Comparison of ENCODE assay signal across 18 cellular contexts in genomic region chr13:44855860-44856259, GRCh38.
DNase-seq lines count a peak whose midpoint lies in the region; ATAC-seq and TF ChIP-seq lines count a peak whose summit lies in the region.
"Had no signal": no experiment of that assay in that cellular context is flagged by ENCODE, and none has a peak within 500 bp of the region (broad histone marks: within the 10 kb centered on the region; RNA-seq: fewer than 3 reads in every experiment).

No MANE protein-coding gene starts in this region.

- peak; percentile 28 for ATAC-seq in stimulated activated naive CD8-positive, alpha-beta T cell treated with anti-CD3 and anti-CD28 coated beads, Interleukin-15, Interleukin-2, amounts not matched to agents 100 U/mL and 50 U/mL, for 24 hours
- no peak for ATAC-seq in stimulated activated naive CD8-positive, alpha-beta T cell treated with anti-CD3 and anti-CD28 coated beads, Interleukin-15, amount 100 ng/mL, for 72 hours
- ATAC-seq in gastroesophageal sphincter = no peak
- ATAC-seq: CD8-positive, alpha-beta T cell; HCT116 had no signal

- H3K27me3 Mint-ChIP-seq in stimulated activated naive CD8-positive, alpha-beta T cell treated with anti-CD3 and anti-CD28 coated beads, Interleukin-15, amount 100 ng/mL, for 72 hours = peaks cover 45% of the 10 kb centered on the region

- H3K4me3 ChIP-seq in gastroesophageal sphincter (no peak overlapping the region), prostate gland (no peak overlapping the region), Peyer's patch (no peak overlapping the region)
- H3K4me3 ChIP-seq: MG63 had no signal

- H3K27ac Mint-ChIP-seq in stimulated activated naive CD8-positive, alpha-beta T cell treated with anti-CD3 and anti-CD28 coated beads, Interleukin-15, amount 100 ng/mL, for 72 hours = no peak overlapping the region
- H3K27ac Mint-ChIP-seq: CD8-positive, alpha-beta T cell had no signal

- H3K9me3 Mint-ChIP-seq in stimulated activated naive CD8-positive, alpha-beta T cell treated with anti-CD3 and anti-CD28 coated beads, Interleukin-15, amount 100 ng/mL, for 72 hours = no peaks in the 10 kb centered on the region
- H3K9me3 Mint-ChIP-seq: CD8-positive, alpha-beta T cell had no signal

- no peak for TF ChIP-seq POLR2A in gastroesophageal sphincter (IDR thresholded peaks at IDR 0.05)
- no peak for TF ChIP-seq POLR2A in prostate gland (IDR thresholded peaks at IDR 0.05)
- no peak for TF ChIP-seq POLR2A in Peyer's patch (IDR thresholded peaks at IDR 0.05)

- H3K4me3 Mint-ChIP-seq in stimulated activated naive CD8-positive, alpha-beta T cell treated with anti-CD3 and anti-CD28 coated beads, Interleukin-15, amount 100 ng/mL, for 72 hours = no peak overlapping the region
- H3K4me3 Mint-ChIP-seq: CD8-positive, alpha-beta T cell had no signal

- in situ Hi-C loops in G401 (cut with HindIII; ENCODE audit: low sequenced_read_pairs) = no loop called here

- H3K27me3 ChIP-seq in gastroesophageal sphincter (no peaks in the 10 kb centered on the region), prostate gland (replicated peaks; ENCODE audit: insufficient read depth) (no peaks in the 10 kb centered on the region), Peyer's patch (no peaks in the 10 kb centered on the region)
- H3K27me3 ChIP-seq: MG63 had no signal

- intact Hi-C loops in prostate gland (cut with DNase I) = loop anchor here (10.0 kb wide), 1 partner anchor 49 kb away; no protein-coding TSS in a partner anchor

- TF ChIP-seq EP300 in gastroesophageal sphincter (IDR thresholded peaks at IDR 0.05) = no peak

- DNase-seq in stimulated activated naive CD8-positive, alpha-beta T cell treated with anti-CD3 and anti-CD28 coated beads, Interleukin-15, Interleukin-2, amounts not matched to agents 100 U/mL and 50 U/mL, for 24 hours = no peak
- no peak for DNase-seq in stimulated activated naive CD8-positive, alpha-beta T cell treated with anti-CD3 and anti-CD28 coated beads, Interleukin-15, amount 100 ng/mL, for 72 hours
- DNase-seq in prostate gland (ENCODE audit: low spot score) = no peak
- no peak for DNase-seq in Peyer's patch
- no peak for DNase-seq in G401 (ENCODE audit: low spot score)
- DNase-seq in DMS53 treated with DMSO at 0.1 percent for 48 hours (lab: John Stamatoyannopoulos, UW; ENCODE audit: unreplicated experiment) = no peak
- DNase-seq in GM20000 (ENCODE audit: low spot score) = no peak
- DNase-seq: BE2C; CD8-positive, alpha-beta T cell; MG63; NCI-H1417; NCI-H1930; NCI-H2171 treated with DMSO at 0.1 percent for 48 hours; NCI-H510A; NCI-H82; SIG-M5 had no signal

- peaks cover 4 to 46% (median 6%) of the 10 kb centered on the region in 3 donors for H3K4me1 ChIP-seq in gastroesophageal sphincter
- peaks cover 3% of the 10 kb centered on the region for H3K4me1 ChIP-seq in prostate gland (replicated peaks)
- H3K4me1 ChIP-seq in Peyer's patch = peaks cover 0 to 4% (median 0%) of the 10 kb centered on the region in 4 donors
- H3K4me1 ChIP-seq: BE2C had no signal

- 54 to 74% methylated on average over 2 to 3 of the region's 4 CpGs for WGBS in gastroesophageal sphincter (ENCODE audit: low coverage in 1 of 2), 2 donors
- 59% methylated on average over 4 of the region's 4 CpGs for WGBS in prostate gland

- no peaks in the 10 kb centered on the region for H3K9me3 ChIP-seq in gastroesophageal sphincter
- no peaks in the 10 kb centered on the region for H3K9me3 ChIP-seq in prostate gland
- H3K9me3 ChIP-seq in Peyer's patch = no peaks in the 10 kb centered on the region
- H3K9me3 ChIP-seq: BE2C, MG63 had no signal

- H3K4me1 Mint-ChIP-seq in stimulated activated naive CD8-positive, alpha-beta T cell treated with anti-CD3 and anti-CD28 coated beads, Interleukin-15, amount 100 ng/mL, for 72 hours = no peaks in the 10 kb centered on the region

- TF ChIP-seq CTCF in gastroesophageal sphincter (IDR thresholded peaks at IDR 0.05) (no peak), prostate gland (IDR thresholded peaks at IDR 0.05) (no peak), Peyer's patch (IDR thresholded peaks at IDR 0.05) (no peak), GM20000 (IDR thresholded peaks at IDR 0.05; ENCODE audit: extremely low read depth, missing control alignments) (no peak)

- H3K36me3 ChIP-seq in gastroesophageal sphincter (no peaks in the 10 kb centered on the region), prostate gland (no peaks in the 10 kb centered on the region), Peyer's patch (no peaks in the 10 kb centered on the region)
- H3K36me3 ChIP-seq: BE2C, MG63 had no signal

- H3K27ac ChIP-seq in gastroesophageal sphincter (peak overlapping the region; percentile 80 to 88 (median 84)), prostate gland (peak overlapping the region; percentile 81 to 85), Peyer's patch (peak overlapping the region in 1 of 4 donors; percentile 38)
